Comparison of ENCODE assay signal across 8 cellular contexts in genomic region chr3:36992806-36993325, GRCh38. TPM values are rescaled to one million over a fixed set of nuclear protein-coding genes. Genes with fewer than 3 reads are reported as not detected.
DNase-seq lines count a peak whose midpoint lies in the region; ATAC-seq and TF ChIP-seq lines count a peak whose summit lies in the region.

EPM2AIP1 (minus strand) TSS chr3:36993131; CDS start chr3:36993077, 54 bp downstream.

- H3K4me3 ChIP-seq in adipocyte (ENCODE audit: low read length), result peak within 1 kb of the TSS; percentile 99
- peak within 1 kb of the TSS; percentile 98 for H3K4me3 ChIP-seq in iPS-15b (ENCODE audit: low read depth, low read length)

- H3K9me3 ChIP-seq in adipocyte (ENCODE audit: control insufficient read depth, low read length) (no peaks in the 10 kb centered on the region), iPS-15b (ENCODE audit: control insufficient read depth, insufficient read depth, low read length) (no peaks in the 10 kb centered on the region)

- H3K27ac Mint-ChIP-seq in Calu3 (ENCODE audit: unreplicated experiment), result no peak within 1 kb of the TSS

- no peak for TF ChIP-seq CTCF in Calu3 (IDR thresholded peaks at IDR 0.05; ENCODE audit: unreplicated experiment)

- H3K27me3 ChIP-seq in adipocyte (replicated peaks; ENCODE audit: control insufficient read depth, insufficient read depth, low read length), result no peaks in the 10 kb centered on the region
- H3K27me3 ChIP-seq in iPS-15b (ENCODE audit: control insufficient read depth, insufficient read depth, low read length), result no peaks in the 10 kb centered on the region

- no peak within 1 kb of the TSS for H3K4me3 Mint-ChIP-seq in Calu3 (ENCODE audit: low read depth, unreplicated experiment)

- intact Hi-C loops in Calu3 (cut with micrococcal nuclease; ENCODE audit: unreplicated experiment), result loop anchor here (2.0 kb wide), 1 partner anchor 220 kb away; no protein-coding TSS in a partner anchor

- no TSS peak for BruUV-seq in Calu3 (replicated peaks; lab: Mats Ljungman, UMichigan)

- no peaks in the 10 kb centered on the region for H3K9me3 Mint-ChIP-seq in Calu3 (ENCODE audit: low read depth, unreplicated experiment)

- peaks cover 7% of the 10 kb centered on the region for H3K4me1 Mint-ChIP-seq in Calu3 (ENCODE audit: low read depth, unreplicated experiment)

- CTCF ChIA-PET in Calu3 (lab: Charles Lee), result interaction anchor here (0.5 to 1.6 kb wide), 3 partner anchors 13 to 370 kb away, joined by 4 to 10 read pairs (median 5); no protein-coding TSS in a partner anchor

- H3K4me1 ChIP-seq in adipocyte (ENCODE audit: control insufficient read depth, insufficient read depth, low read length), result peaks cover 38% of the 10 kb centered on the region
- peaks cover 4% of the 10 kb centered on the region for H3K4me1 ChIP-seq in iPS-15b (ENCODE audit: control insufficient read depth, insufficient read depth, low read length)

- DNase-seq in Calu3, result no peak
- peak; percentile 100 for DNase-seq in adipocyte (ENCODE audit: low read depth)
- DNase-seq in stimulated activated CD8-positive, alpha-beta memory T cell treated with anti-CD3 and anti-CD28 coated beads, Interleukin-12 subunit alpha, Interleukin-12 subunit beta, amount 100 ng/mL, for 24 hours (ENCODE audit: extremely low read depth), result peak; percentile 92
- no peak for DNase-seq in CD1c-positive myeloid dendritic cell (ENCODE audit: extremely low spot score)
- no peak for DNase-seq in H4 (ENCODE audit: low spot score)

- ATAC-seq in GM19468 (IDR thresholded peaks at IDR 0.05; ENCODE audit: extremely low read depth, unreplicated experiment) (peak; percentile 2), HG03575 (IDR thresholded peaks at IDR 0.05; ENCODE audit: extremely low read depth, insufficient number of reproducible peaks, low FRiP score, unreplicated experiment) (peak; percentile 4)

- H3K36me3 ChIP-seq in adipocyte (ENCODE audit: control insufficient read depth, insufficient read depth, low read length, severe bottlenecking) (peaks cover 27% of the 10 kb centered on the region), iPS-15b (ENCODE audit: control insufficient read depth, insufficient read depth, low read length) (no peaks in the 10 kb centered on the region)

- peaks cover 22% of the 10 kb centered on the region for H3K36me3 Mint-ChIP-seq in Calu3 (ENCODE audit: insufficient read depth, unreplicated experiment)

- peak within 1 kb of the TSS; percentile 99 for H3K9ac ChIP-seq in adipocyte (ENCODE audit: low read length)
- peak within 1 kb of the TSS; percentile 96 for H3K9ac ChIP-seq in iPS-15b (ENCODE audit: low read depth, low read length)

- H3K27me3 Mint-ChIP-seq in Calu3 (ENCODE audit: unreplicated experiment), result no peaks in the 10 kb centered on the region

RNA-seq across cellular contexts. Expression of gene EPM2AIP1, which starts in this region (rescaled TPM):
- total RNA-seq in Calu3 (2022), result 13.2 and 15.6 TPM in 2 replicates
- total RNA-seq in H4 (2014; rRNA removed; shearing (Covaris generic)), result 4.3 and 4.5 TPM in 2 replicates

Comparison
In these comparisons a context has a peak if more than half of its experiments do, and no peak if none do; other contexts are left out.
1. DNase-seq: peak in adipocyte (single experiment) and stimulated activated CD8-positive, alpha-beta memory T cell treated with anti-CD3 and anti-CD28 coated beads, Interleukin-12 subunit alpha, Interleukin-12 subunit beta, amount 100 ng/mL, for 24 hours (single experiment); none in Calu3 (single experiment), CD1c-positive myeloid dendritic cell (single experiment) and H4 (single experiment).